Comparison of ENCODE assay signal across 20 cellular contexts in the genomic region with DNA sequence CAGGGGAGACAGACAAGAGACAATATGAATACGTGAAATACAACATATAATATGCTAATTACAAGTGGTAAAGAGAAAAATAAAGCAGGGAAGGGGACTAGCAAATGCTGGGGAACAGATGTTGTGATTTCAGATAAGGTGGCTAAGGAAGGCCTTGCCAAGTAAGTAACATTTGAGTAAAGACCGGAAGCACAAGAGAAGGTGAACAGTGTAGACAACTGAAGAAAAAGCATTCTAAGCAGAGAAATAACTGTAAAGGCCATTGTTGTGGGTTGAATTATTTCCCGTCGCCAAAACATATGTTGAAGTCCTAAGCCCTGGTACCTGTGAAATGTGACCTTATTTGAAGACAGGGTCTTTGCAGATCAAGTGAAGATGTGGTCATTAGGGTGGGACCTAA.
"Had no signal": no experiment of that assay in that cellular context is flagged by ENCODE, and none has a peak within 500 bp of the region (broad histone marks: within the 10 kb centered on the region; RNA-seq: fewer than 3 reads in every experiment).

No MANE protein-coding gene starts in this region.

- H3K9me3 Mint-ChIP-seq: activated CD4-positive, alpha-beta memory T cell treated with anti-CD3 and anti-CD28 coated beads, Interleukin-2, amount 10 ng/mL, durations not matched to agents 7 days and 5 days had no signal

- H3K4me3 Mint-ChIP-seq: activated CD4-positive, alpha-beta memory T cell treated with anti-CD3 and anti-CD28 coated beads, Interleukin-2, amount 10 ng/mL, durations not matched to agents 7 days and 5 days; activated CD4-positive, alpha-beta T cell treated with anti-CD3 and anti-CD28 coated beads for 36 hours; activated naive CD8-positive, alpha-beta T cell treated with anti-CD3 and anti-CD28 coated beads, Interleukin-2, amount 10 ng/mL, durations not matched to agents 7 days and 5 days; activated T-cell treated with anti-CD3 and anti-CD28 coated beads, Interleukin-2, amount 50 U/mL, for 72 hours had no signal

- DNase-seq: activated CD4-positive, alpha-beta memory T cell treated with anti-CD3 and anti-CD28 coated beads, Interleukin-2, amount 10 ng/mL, durations not matched to agents 7 days and 5 days; activated CD4-positive, alpha-beta T cell treated with anti-CD3 and anti-CD28 coated beads for 36 hours; activated CD4-positive, alpha-beta T cell treated with anti-CD3 and anti-CD28 coated beads, Interleukin-2, amount 50 U/mL, for 1 hour; activated naive CD4-positive, alpha-beta T cell treated with anti-CD3 and anti-CD28 coated beads, Interleukin-2, amount 50 U/mL, for 16 hours; activated naive CD8-positive, alpha-beta T cell treated with anti-CD3 and anti-CD28 coated beads, Interleukin-2, amount 10 ng/mL, durations not matched to agents 7 days and 5 days; activated T-cell treated with anti-CD3 and anti-CD28 coated beads, Interleukin-2, amount 50 U/mL, for 72 hours; adrenal gland; anterior cingulate cortex; NCI-H1105 treated with DMSO at 0.1 percent for 48 hours; NCI-H1436 treated with DMSO at 0.1 percent for 48 hours; NCI-H187; NCI-H2081; NCI-H2227 treated with DMSO at 0.1 percent for 48 hours; NCI-H526 treated with DMSO at 0.1 percent for 48 hours; OCI-M1; RPMI8226; SK-N-SH; T-helper 1 cell; WERI-Rb-1 had no signal

- H3K4me3 ChIP-seq: adrenal gland had no signal

- H3K36me3 ChIP-seq: adrenal gland, WERI-Rb-1 had no signal

- H3K4me1 ChIP-seq: adrenal gland had no signal

- H3K27me3 Mint-ChIP-seq: activated CD4-positive, alpha-beta memory T cell treated with anti-CD3 and anti-CD28 coated beads, Interleukin-2, amount 10 ng/mL, durations not matched to agents 7 days and 5 days; activated CD4-positive, alpha-beta T cell treated with anti-CD3 and anti-CD28 coated beads for 36 hours; activated naive CD8-positive, alpha-beta T cell treated with anti-CD3 and anti-CD28 coated beads, Interleukin-2, amount 10 ng/mL, durations not matched to agents 7 days and 5 days had no signal

- H3K27ac Mint-ChIP-seq: activated CD4-positive, alpha-beta memory T cell treated with anti-CD3 and anti-CD28 coated beads, Interleukin-2, amount 10 ng/mL, durations not matched to agents 7 days and 5 days; activated CD4-positive, alpha-beta T cell treated with anti-CD3 and anti-CD28 coated beads for 36 hours; activated naive CD8-positive, alpha-beta T cell treated with anti-CD3 and anti-CD28 coated beads, Interleukin-2, amount 10 ng/mL, durations not matched to agents 7 days and 5 days; activated T-cell treated with anti-CD3 and anti-CD28 coated beads, Interleukin-2, amount 50 U/mL, for 72 hours; activated T-helper 2 cell treated with anti-CD3 and anti-CD28 coated beads, Interferon-gamma antibody, Interleukin-2, Interleukin-4, amounts not matched to agents 10 μg/mL and 5 μg/mL and 100 μg/mL, durations not matched to agents 14 hours and 24 hours and 36 hours had no signal

- H3K27ac ChIP-seq: adrenal gland, WERI-Rb-1 had no signal

- H3K27me3 ChIP-seq: adrenal gland had no signal

- H3K9me3 ChIP-seq: adrenal gland, SK-N-SH had no signal
